Comparison of ENCODE assay signal across 2 cellular contexts in the genomic region with DNA sequence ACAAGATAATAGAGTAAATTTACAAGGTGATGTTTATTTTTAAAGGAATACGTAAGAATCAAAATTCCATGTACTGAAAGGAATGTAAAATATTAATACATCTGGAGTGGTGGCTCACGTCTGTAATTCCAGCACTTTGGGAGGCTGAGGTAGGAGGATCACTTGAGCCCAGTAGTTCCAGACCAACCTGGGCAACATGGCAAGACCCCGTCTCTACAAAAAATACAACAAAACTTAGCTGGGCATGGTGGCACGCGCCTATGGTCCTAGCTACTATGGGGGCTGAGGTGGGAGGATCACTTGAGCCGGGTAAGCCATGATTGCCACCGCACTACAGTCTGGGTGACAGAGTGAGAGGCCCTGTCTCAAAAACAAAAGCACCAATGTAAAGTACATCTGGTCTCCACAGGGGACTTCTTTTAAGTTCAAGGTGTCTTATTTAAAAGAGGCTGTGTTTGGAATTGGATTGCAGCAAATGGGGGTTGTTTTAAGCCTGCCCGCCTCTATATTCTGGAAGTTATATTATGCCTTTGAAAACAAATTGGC.
TF ChIP-seq lines count a peak whose summit lies in the region.

No MANE protein-coding gene starts in this region.

TF ChIP-seq in GM23338, 12 proteins besides CTCF, POLR2A, EP300 and RAD21 (continues in another document):
- TF ChIP-seq STAT1 (IDR thresholded peaks at IDR 0.05; ENCODE audit: unreplicated experiment) = no peak
- TF ChIP-seq ZNF114 (CRISPR knock-in tag; IDR thresholded peaks at IDR 0.05) = no peak
- TF ChIP-seq ETS1 (IDR thresholded peaks at IDR 0.05) = no peak
- TF ChIP-seq POLR2AphosphoS5 (IDR thresholded peaks at IDR 0.05; ENCODE audit: low read depth) = no peak
- no peak for TF ChIP-seq ZNF462 (CRISPR knock-in tag; IDR thresholded peaks at IDR 0.05)
- no peak for TF ChIP-seq ZNF331 (CRISPR knock-in tag; IDR thresholded peaks at IDR 0.05; ENCODE audit: low read depth)
- no peak for TF ChIP-seq EZH2phosphoT487 (IDR thresholded peaks at IDR 0.05; ENCODE audit: unreplicated experiment)
- no peak for TF ChIP-seq EZH2 (IDR thresholded peaks at IDR 0.05; ENCODE audit: low read depth, unreplicated experiment)
- TF ChIP-seq JUNB (IDR thresholded peaks at IDR 0.05; ENCODE audit: unreplicated experiment) = no peak
- no peak for TF ChIP-seq CREB1 (CRISPR knock-in tag; IDR thresholded peaks at IDR 0.05; ENCODE audit: low read depth)

TF ChIP-seq in H1, 55 proteins besides CTCF, POLR2A, EP300 and RAD21:
- no peak for TF ChIP-seq BRCA1 (IDR thresholded peaks at IDR 0.05; ENCODE audit: low read depth, low read length)
- peak; percentile 34; the same call in 1 of the 2 replicates for TF ChIP-seq KDM1A (IDR thresholded peaks at IDR 0.05; ENCODE audit: borderline replicate concordance, low read length)
